13 cellular contexts compared by ENCODE assay signal in the genomic region with DNA sequence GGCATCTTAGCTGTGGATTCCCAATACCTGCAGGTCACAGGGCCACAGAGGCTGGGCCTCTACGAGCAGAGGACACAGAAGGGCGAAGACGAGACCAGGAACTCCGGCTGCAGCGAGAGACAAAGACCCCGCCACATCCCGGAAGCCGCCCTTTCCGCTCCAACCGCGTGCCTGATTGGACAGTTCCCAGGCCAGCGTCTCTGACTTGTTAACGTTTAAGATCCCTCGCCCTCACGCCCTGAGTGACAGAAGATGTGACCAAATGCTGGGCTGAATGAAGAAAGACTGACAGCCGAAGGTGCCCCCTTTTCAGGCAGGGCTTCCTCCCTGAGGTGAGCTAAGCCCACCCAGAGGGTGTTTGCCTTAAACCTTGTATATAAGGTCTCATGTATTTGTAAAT. TPM values are rescaled to one million over a fixed set of nuclear protein-coding genes. Genes with fewer than 3 reads are reported as not detected.
A peak's percentile ranks its signal among the peaks of the same experiment; 100 is the strongest.
DNase-seq lines count a peak whose midpoint lies in the region; ATAC-seq and TF ChIP-seq lines count a peak whose summit lies in the region.
"Had no signal": no experiment of that assay in that cellular context is flagged by ENCODE, and none has a peak within 500 bp of the region (broad histone marks: within the 10 kb centered on the region; RNA-seq: fewer than 3 reads in every experiment).

Gene ZNF98 (minus strand): TSS at position 127 of the 400 bp plus-strand sequence. CDS start 122 bp downstream, at position 5.

- H3K9me3 ChIP-seq in iPS-18c (ENCODE audit: control insufficient read depth, insufficient read depth, low read length) = peaks cover 28% of the 10 kb centered on the region

- no peak within 1 kb of the TSS for H3K4me3 Mint-ChIP-seq in natural killer cell treated with Interleukin-12 subunit alpha and Interleukin-12 subunit beta and Interleukin-15 and Interleukin-18, amount 100 ng/mL, for 72 hours
- H3K4me3 Mint-ChIP-seq: CD4-positive, alpha-beta T cell had no signal

- ATAC-seq in sciatic nerve = peak; percentile 73
- ATAC-seq in natural killer cell treated with Interleukin-12 subunit alpha and Interleukin-12 subunit beta and Interleukin-15 and Interleukin-18, amount 100 ng/mL, for 72 hours = no peak

- H3K27me3 Mint-ChIP-seq in natural killer cell treated with Interleukin-12 subunit alpha and Interleukin-12 subunit beta and Interleukin-15 and Interleukin-18, amount 100 ng/mL, for 72 hours = no peaks in the 10 kb centered on the region
- H3K27me3 Mint-ChIP-seq: CD4-positive, alpha-beta T cell had no signal

- CTCF ChIA-PET in HEK293T (lab: Yijun Ruan, JAX) = no interaction called here

- H3K9me3 Mint-ChIP-seq in natural killer cell treated with Interleukin-12 subunit alpha and Interleukin-12 subunit beta and Interleukin-15 and Interleukin-18, amount 100 ng/mL, for 72 hours = peaks cover 9% of the 10 kb centered on the region

- intact Hi-C loops in sciatic nerve (cut with DNase I) = no loop called here

- H3K27ac Mint-ChIP-seq in natural killer cell treated with Interleukin-12 subunit alpha and Interleukin-12 subunit beta and Interleukin-15 and Interleukin-18, amount 100 ng/mL, for 72 hours = no peak within 1 kb of the TSS
- H3K27ac Mint-ChIP-seq: CD4-positive, alpha-beta T cell had no signal

- DNase-seq in H4 (ENCODE audit: low spot score) (peak; percentile 79), amygdala (lab: John Stamatoyannopoulos, UW) (peak in 37 of 56 donors; percentile 0 to 74 (median 31)), sciatic nerve (ENCODE audit: low spot score) (no peak), NCI-H526 treated with DMSO at 0.1 percent for 48 hours (lab: John Stamatoyannopoulos, UW) (no peak), HEK293T (ENCODE audit: extremely low spot score) (no peak)
- DNase-seq in natural killer cell treated with Interleukin-12 subunit alpha and Interleukin-12 subunit beta and Interleukin-15 and Interleukin-18, amount 100 ng/mL, for 72 hours (ENCODE audit: low spot score) = no peak
- DNase-seq in stimulated activated CD4-positive, alpha-beta T cell treated with anti-CD3 and anti-CD28 coated beads, Interleukin-4, amount 100 ng/mL, for 4 hours = no peak
- DNase-seq: CD4-positive, alpha-beta T cell; effector memory CD4-positive, alpha-beta T cell; NCI-H1417 treated with DMSO at 0.1 percent for 48 hours had no signal

- H3K4me3 ChIP-seq in iPS-18c (ENCODE audit: insufficient read depth, low read depth, low read length) = peak within 1 kb of the TSS; percentile 15

- POLR2A ChIA-PET in HEK293T (lab: Yijun Ruan, JAX) = no interaction called here

- peaks cover 12% of the 10 kb centered on the region for H3K36me3 Mint-ChIP-seq in natural killer cell treated with Interleukin-12 subunit alpha and Interleukin-12 subunit beta and Interleukin-15 and Interleukin-18, amount 100 ng/mL, for 72 hours

- H3K4me1 Mint-ChIP-seq in natural killer cell treated with Interleukin-12 subunit alpha and Interleukin-12 subunit beta and Interleukin-15 and Interleukin-18, amount 100 ng/mL, for 72 hours (ENCODE audit: low read depth in 2 of 2) = no peaks in the 10 kb centered on the region

TF ChIP-seq in HEK293T, 16 proteins besides CTCF, POLR2A, EP300 and RAD21:
- TF ChIP-seq ELF4 (IDR thresholded peaks at IDR 0.05) (no peak), FOXK2 (IDR thresholded peaks at IDR 0.05) (no peak), NFRKB (IDR thresholded peaks at IDR 0.05) (no peak), LEF1 (IDR thresholded peaks at IDR 0.05; ENCODE audit: borderline replicate concordance) (no peak), ZNF384 (IDR thresholded peaks at IDR 0.05) (no peak), ARNT (IDR thresholded peaks at IDR 0.05) (no peak), SP1 (IDR thresholded peaks at IDR 0.05) (no peak), TARDBP (IDR thresholded peaks at IDR 0.05) (no peak), FOXM1 (IDR thresholded peaks at IDR 0.05; ENCODE audit: borderline replicate concordance) (no peak), BHLHE40 (IDR thresholded peaks at IDR 0.05; ENCODE audit: borderline replicate concordance) (no peak), CTBP1 (IDR thresholded peaks at IDR 0.05; ENCODE audit: borderline replicate concordance) (no peak), L3MBTL2 (conservative IDR thresholded peaks at IDR 0.05) (no peak), FOXA1 (IDR thresholded peaks at IDR 0.05) (no peak), HDGF (IDR thresholded peaks at IDR 0.05; ENCODE audit: borderline replicate concordance) (no peak), PKNOX1 (IDR thresholded peaks at IDR 0.05) (no peak; the same call in 1 of the 2 replicates), SUZ12 (IDR thresholded peaks at IDR 0.05) (no peak)
TF ChIP-seq in HEK293T: peak in this region for 0.

RNA-seq across cellular contexts. Expression of gene ZNF98, which starts in this region (rescaled TPM):
- total RNA-seq in H4 (2014; rRNA removed; shearing (Covaris generic)) = 5.6 and 7.9 TPM in 2 replicates
- total RNA-seq in sciatic nerve = 0.71 TPM
- total RNA-seq in natural killer cell treated with Interleukin-12 subunit alpha and Interleukin-12 subunit beta and Interleukin-15 and Interleukin-18, amount 100 ng/mL, for 72 hours = not detected
- total RNA-seq: CD4-positive, alpha-beta T cell; myocyte; T-helper 2 cell treated with Interferon-gamma antibody and Interleukin-4, amounts not matched to agents 100 ng/mL and 5 ng/mL, for 36 hours had no signal

Comparison
In these comparisons a context has a peak if more than half of its experiments do, and no peak if none do; other contexts are left out.
1. Peak in ATAC-seq in sciatic nerve; RNA of the gene not detected or under 1 TPM.
2. DNase-seq: peak in H4 (single experiment) and amygdala (37 of 56); none in sciatic nerve (single experiment), natural killer cell treated with Interleukin-12 subunit alpha and Interleukin-12 subunit beta and Interleukin-15 and Interleukin-18, amount 100 ng/mL, for 72 hours (single experiment), NCI-H526 treated with DMSO at 0.1 percent for 48 hours (single experiment), stimulated activated CD4-positive, alpha-beta T cell treated with anti-CD3 and anti-CD28 coated beads, Interleukin-4, amount 100 ng/mL, for 4 hours (0 of 2) and HEK293T (single experiment).